Comparison of ENCODE assay signal across 15 cellular contexts in genomic region chr2:85329181-85329651, GRCh38. TPM values are rescaled to one million over a fixed set of nuclear protein-coding genes. Genes with fewer than 3 reads are reported as not detected.
DNase-seq lines count a peak whose midpoint lies in the region; ATAC-seq and TF ChIP-seq lines count a peak whose summit lies in the region.
"Had no signal": no experiment of that assay in that cellular context is flagged by ENCODE, and none has a peak within 500 bp of the region (broad histone marks: within the 10 kb centered on the region; RNA-seq: fewer than 3 reads in every experiment).

No MANE protein-coding gene starts in this region.

- no peak for TF ChIP-seq POLR2A in NB4 (IDR thresholded peaks at IDR 0.05; ENCODE audit: extremely low read depth, insufficient read length)

- no peaks in the 10 kb centered on the region for H3K9me3 ChIP-seq in neuron (ENCODE audit: low read length)
- H3K9me3 ChIP-seq: thoracic aorta had no signal

- DNase-seq in T-helper 2 cell treated with Interferon-gamma antibody and Interleukin-4, amounts not matched to agents 5 μg/mL and 100 μg/mL, for 36 hours (ENCODE audit: low spot score): no peak
- no peak for DNase-seq in T-helper 2 cell
- no peak for DNase-seq in NB4 (ENCODE audit: low read depth)
- DNase-seq in activated naive CD8-positive, alpha-beta T cell treated with anti-CD3 and anti-CD28 coated beads, Interleukin-2, amount 10 ng/mL, durations not matched to agents 7 days and 5 days: no peak
- no peak for DNase-seq in anterior cingulate cortex (lab: John Stamatoyannopoulos, UW)
- no peak for DNase-seq in Ammon's horn (ENCODE audit: low spot score)
- DNase-seq: activated CD4-positive, alpha-beta T cell treated with anti-CD3 and anti-CD28 coated beads, Interleukin-2, amount 50 U/mL, for 4 hours; DMS79; dorsolateral prefrontal cortex; NCI-H1436 treated with DMSO at 0.1 percent for 48 hours; NCI-H526 treated with DMSO at 0.1 percent for 48 hours; SIG-M5 had no signal

- peaks cover 21% of the 10 kb centered on the region for H3K36me3 ChIP-seq in neuron (ENCODE audit: insufficient read depth, low read length)

- H3K4me3 ChIP-seq in NB4 (ENCODE audit: low read depth, low read length) (peak overlapping the region; percentile 98), neuron (ENCODE audit: low read length) (peak overlapping the region; percentile 62)

- POLR2A ChIA-PET in activated naive CD8-positive, alpha-beta T cell treated with anti-CD3 and anti-CD28 coated beads, Interleukin-2, amount 10 ng/mL, durations not matched to agents 7 days and 5 days (lab: Charles Lee): interaction anchor here (1.2 to 4.6 kb wide), 2 partner anchors 108 to 211 kb away, joined by 3 to 32 read pairs; partner anchors contain the start of gene MAT2A

- no peaks in the 10 kb centered on the region for H3K9me3 Mint-ChIP-seq in T-helper 2 cell treated with Interferon-gamma antibody and Interleukin-4, amounts not matched to agents 5 μg/mL and 100 μg/mL, for 36 hours
- no peaks in the 10 kb centered on the region for H3K9me3 Mint-ChIP-seq in activated naive CD8-positive, alpha-beta T cell treated with anti-CD3 and anti-CD28 coated beads, Interleukin-2, amount 10 ng/mL, durations not matched to agents 7 days and 5 days

- H3K36me3 Mint-ChIP-seq in T-helper 2 cell treated with Interferon-gamma antibody and Interleukin-4, amounts not matched to agents 5 μg/mL and 100 μg/mL, for 36 hours (ENCODE audit: low read depth): peaks cover 36% of the 10 kb centered on the region
- H3K36me3 Mint-ChIP-seq in activated naive CD8-positive, alpha-beta T cell treated with anti-CD3 and anti-CD28 coated beads, Interleukin-2, amount 10 ng/mL, durations not matched to agents 7 days and 5 days: peaks cover 35% of the 10 kb centered on the region

- H3K27me3 ChIP-seq in neuron (ENCODE audit: insufficient read depth, low read length): no peaks in the 10 kb centered on the region
- H3K27me3 ChIP-seq: dorsolateral prefrontal cortex had no signal

- peaks cover 33% of the 10 kb centered on the region for H3K4me1 Mint-ChIP-seq in T-helper 2 cell treated with Interferon-gamma antibody and Interleukin-4, amounts not matched to agents 5 μg/mL and 100 μg/mL, for 36 hours (ENCODE audit: low read depth)
- H3K4me1 Mint-ChIP-seq in activated naive CD8-positive, alpha-beta T cell treated with anti-CD3 and anti-CD28 coated beads, Interleukin-2, amount 10 ng/mL, durations not matched to agents 7 days and 5 days: peaks cover 18% of the 10 kb centered on the region

- peaks cover 28% of the 10 kb centered on the region for H3K4me1 ChIP-seq in neuron (ENCODE audit: insufficient read depth, low read length)

- TF ChIP-seq CTCF in NB4 (IDR thresholded peaks at IDR 0.05; ENCODE audit: low read depth, low read length): no peak

- peak overlapping the region; percentile 0 for H3K4me3 Mint-ChIP-seq in T-helper 2 cell treated with Interferon-gamma antibody and Interleukin-4, amounts not matched to agents 5 μg/mL and 100 μg/mL, for 36 hours
- peak overlapping the region; percentile 9 for H3K4me3 Mint-ChIP-seq in activated naive CD8-positive, alpha-beta T cell treated with anti-CD3 and anti-CD28 coated beads, Interleukin-2, amount 10 ng/mL, durations not matched to agents 7 days and 5 days

- ATAC-seq in activated naive CD8-positive, alpha-beta T cell treated with anti-CD3 and anti-CD28 coated beads, Interleukin-2, amount 10 ng/mL, durations not matched to agents 7 days and 5 days (ENCODE audit: low read depth): no peak
- ATAC-seq in GM21825 (IDR thresholded peaks at IDR 0.05; ENCODE audit: unreplicated experiment): no peak

- no peaks in the 10 kb centered on the region for H3K27me3 Mint-ChIP-seq in T-helper 2 cell treated with Interferon-gamma antibody and Interleukin-4, amounts not matched to agents 5 μg/mL and 100 μg/mL, for 36 hours (ENCODE audit: low read depth)
- H3K27me3 Mint-ChIP-seq in activated naive CD8-positive, alpha-beta T cell treated with anti-CD3 and anti-CD28 coated beads, Interleukin-2, amount 10 ng/mL, durations not matched to agents 7 days and 5 days: no peaks in the 10 kb centered on the region

- H2AFZ ChIP-seq in neuron (ENCODE audit: low read depth, low read length): no peak overlapping the region

- H3K27ac Mint-ChIP-seq in T-helper 2 cell treated with Interferon-gamma antibody and Interleukin-4, amounts not matched to agents 5 μg/mL and 100 μg/mL, for 36 hours: peak overlapping the region; percentile 0
- H3K27ac Mint-ChIP-seq in activated naive CD8-positive, alpha-beta T cell treated with anti-CD3 and anti-CD28 coated beads, Interleukin-2, amount 10 ng/mL, durations not matched to agents 7 days and 5 days: no peak overlapping the region

RNA-seq across cellular contexts. Expression of gene TGOLN2, which starts 1.4 kb away (rescaled TPM):
- 100 to 1,000 TPM; 144 to 148 TPM for total RNA-seq in activated naive CD8-positive, alpha-beta T cell treated with anti-CD3 and anti-CD28 coated beads, Interleukin-2, amount 10 ng/mL, durations not matched to agents 7 days and 5 days

RNA-seq across cellular contexts. Expression of gene RETSAT, which starts 25.1 kb away (rescaled TPM):
- total RNA-seq in activated naive CD8-positive, alpha-beta T cell treated with anti-CD3 and anti-CD28 coated beads, Interleukin-2, amount 10 ng/mL, durations not matched to agents 7 days and 5 days: 10 to 100 TPM; 28.8 to 29.7 TPM

RNA-seq across cellular contexts. Expression of gene ELMOD3, which starts 25.4 kb away (rescaled TPM):
- 10 to 100 TPM; 23.1 to 26.4 TPM for total RNA-seq in activated naive CD8-positive, alpha-beta T cell treated with anti-CD3 and anti-CD28 coated beads, Interleukin-2, amount 10 ng/mL, durations not matched to agents 7 days and 5 days
